Comparison of ENCODE assay signal across 8 cellular contexts in genomic region chr9:131349881-131350563, GRCh38. TPM values are rescaled to one million over a fixed set of nuclear protein-coding genes. Genes with fewer than 3 reads are reported as not detected.
A peak's percentile ranks its signal among the peaks of the same experiment; 100 is the strongest.
DNase-seq lines count a peak whose midpoint lies in the region; ATAC-seq and TF ChIP-seq lines count a peak whose summit lies in the region.

No MANE protein-coding gene starts in this region.

- in situ Hi-C loops in astrocyte of the cerebellum (cut with HindIII; ENCODE audit: low sequenced_read_pairs) = loop anchor here (5.0 kb wide), 1 partner anchor 87 kb away; no protein-coding TSS in a partner anchor

- BruUV-seq in A673 (replicated peaks; lab: Mats Ljungman, UMichigan) = no TSS peak

- no peaks in the 10 kb centered on the region for H3K27me3 ChIP-seq in A673 (replicated peaks; ENCODE audit: insufficient read depth, low read depth, low read length, poor library complexity)

- TF ChIP-seq CTCF in A673 (conservative IDR thresholded peaks at IDR 0.05; ENCODE audit: low read depth, low read length) = peak; percentile 95
- peak; percentile 86 for TF ChIP-seq CTCF in astrocyte of the cerebellum (IDR thresholded peaks at IDR 0.05; ENCODE audit: low read depth, low read length, missing control alignments)
- peak; percentile 87 for TF ChIP-seq CTCF in retinal pigment epithelial cell (conservative IDR thresholded peaks at IDR 0.05; ENCODE audit: low read depth, low read length)

- no peaks in the 10 kb centered on the region for H3K36me3 ChIP-seq in A673 (ENCODE audit: insufficient read depth, low read length, poor library complexity, severe bottlenecking)

- ATAC-seq in GM21515 (IDR thresholded peaks at IDR 0.05; ENCODE audit: unreplicated experiment) (peak; percentile 69), HG02571 (IDR thresholded peaks at IDR 0.05; ENCODE audit: unreplicated experiment) (no peak)

- peaks cover 9% of the 10 kb centered on the region for H3K4me1 ChIP-seq in A673 (ENCODE audit: insufficient read depth, low read length, poor library complexity, severe bottlenecking)

- CTCF ChIA-PET in A673 (lab: Charles Lee) = interaction anchor here (0.6 to 1.6 kb wide), 10 partner anchors 10 to 134 kb away, joined by 3 to 11 read pairs (median 4); no protein-coding TSS in a partner anchor

- no peaks in the 10 kb centered on the region for H3K9me3 ChIP-seq in A673 (ENCODE audit: low read depth, low read length, poor library complexity, severe bottlenecking)

- intact Hi-C loops in A673 (cut with micrococcal nuclease; ENCODE audit: unreplicated experiment) = loop anchor here (1.0 to 5.0 kb wide), 2 partner anchors 128 to 397 kb away; no protein-coding TSS in a partner anchor

- H3K4me3 ChIP-seq in A673 (ENCODE audit: low read depth, low read length, poor library complexity, severe bottlenecking) = peak overlapping the region; percentile 39
- H3K4me3 ChIP-seq in astrocyte of the cerebellum (ENCODE audit: low read depth, low read length) = peak overlapping the region; percentile 19
- peak overlapping the region; percentile 31 for H3K4me3 ChIP-seq in retinal pigment epithelial cell (ENCODE audit: low read length)

- POLR2A ChIA-PET in A673 (lab: Charles Lee; ENCODE audit: low non-redundant PET) = interaction anchor here (0.7 kb wide), 1 partner anchor 1430 kb away, joined by 3 read pairs; no protein-coding TSS in a partner anchor

- DNase-seq in A673 (ENCODE audit: low spot score) = peak; percentile 91
- peak; percentile 32 for DNase-seq in NCI-H2107 (lab: John Stamatoyannopoulos, UW)
- peak; percentile 60 for DNase-seq in T1000 (lab: John Stamatoyannopoulos, UW)
- peak; percentile 64 for DNase-seq in astrocyte of the cerebellum (ENCODE audit: low read depth)
- DNase-seq in hippocampal formation (lab: John Stamatoyannopoulos, UW) = peak; percentile 81 to 84
- DNase-seq in retinal pigment epithelial cell (ENCODE audit: low read depth) = no peak

- no peak overlapping the region for H3K27ac ChIP-seq in A673 (ENCODE audit: low read depth, low read length, poor library complexity, severe bottlenecking)

RNA-seq across cellular contexts. Expression of gene PRRC2B, which starts 43.9 kb away (rescaled TPM):
- 317 and 318 TPM in 2 replicates for total RNA-seq in A673 (2021)
